Comparison of ENCODE assay signal across 15 cellular contexts in genomic region chr4:134628074-134628473, GRCh38.
DNase-seq lines count a peak whose midpoint lies in the region; ATAC-seq and TF ChIP-seq lines count a peak whose summit lies in the region.
"Had no signal": no experiment of that assay in that cellular context is flagged by ENCODE, and none has a peak within 500 bp of the region (broad histone marks: within the 10 kb centered on the region; RNA-seq: fewer than 3 reads in every experiment).

No MANE protein-coding gene starts in this region.

- H3K4me1 ChIP-seq in body of pancreas (peaks cover 10% of the 10 kb centered on the region), ascending aorta (no peaks in the 10 kb centered on the region), stomach (peaks cover 0 to 14% (median 0%) of the 10 kb centered on the region in 4 donors)

- ATAC-seq in body of pancreas, result peak; percentile 47
- ATAC-seq in omental fat pad (ENCODE audit: low FRiP score), result no peak
- no peak for ATAC-seq in GM21526 (IDR thresholded peaks at IDR 0.05; ENCODE audit: low FRiP score, unreplicated experiment)
- ATAC-seq: CD8-positive, alpha-beta T cell had no signal

- DNase-seq in EH (ENCODE audit: low read depth) (peak; percentile 47), NCI-H69 (lab: John Stamatoyannopoulos, UW) (peak; percentile 53), body of pancreas (no peak), left kidney (ENCODE audit: low read depth, low spot score) (peak; percentile 65), ascending aorta (ENCODE audit: low spot score in 2 of 2) (no peak), omental fat pad (ENCODE audit: low spot score) (no peak), stomach (no peak)
- DNase-seq: CD8-positive, alpha-beta T cell; DND-41; HCEC 1CT; MV-4-11; NCI-H146; NCI-H226; PC-9 had no signal

- intact Hi-C loops in body of pancreas (cut with DNase I), result no loop called here
- intact Hi-C loops in ascending aorta (cut with DNase I), result no loop called here
- intact Hi-C loops in stomach (cut with DNase I; ENCODE audit: low total_unique reads), result no loop called here

- TF ChIP-seq POLR2A in body of pancreas (IDR thresholded peaks at IDR 0.05) (no peak), stomach (IDR thresholded peaks at IDR 0.05) (no peak)

- H3K4me3 ChIP-seq in body of pancreas (no peak overlapping the region), ascending aorta (no peak overlapping the region), stomach (no peak overlapping the region)
- H3K4me3 ChIP-seq: PC-9 had no signal

- H3K27ac ChIP-seq in body of pancreas (peak overlapping the region in 2 of 4 donors; percentile 59 to 72), ascending aorta (no peak overlapping the region), stomach (no peak overlapping the region)
- H3K27ac ChIP-seq: PC-9 had no signal

- H3K36me3 ChIP-seq in body of pancreas (replicated peaks in 1 of 2; ENCODE audit: insufficient read depth in 1 of 2, low read depth in 2 of 2), result no peaks in the 10 kb centered on the region
- H3K36me3 ChIP-seq in ascending aorta, result no peaks in the 10 kb centered on the region
- H3K36me3 ChIP-seq in stomach, result no peaks in the 10 kb centered on the region

- no peaks in the 10 kb centered on the region for H3K9me3 ChIP-seq in body of pancreas
- no peaks in the 10 kb centered on the region for H3K9me3 ChIP-seq in ascending aorta
- no peaks in the 10 kb centered on the region for H3K9me3 ChIP-seq in stomach

- H3K27me3 ChIP-seq in body of pancreas (no peaks in the 10 kb centered on the region), ascending aorta (no peaks in the 10 kb centered on the region), stomach (no peaks in the 10 kb centered on the region)

- TF ChIP-seq CTCF in body of pancreas (IDR thresholded peaks at IDR 0.05), result no peak
- no peak for TF ChIP-seq CTCF in ascending aorta (IDR thresholded peaks at IDR 0.05)
- no peak for TF ChIP-seq CTCF in omental fat pad (IDR thresholded peaks at IDR 0.05)
- no peak for TF ChIP-seq CTCF in stomach (IDR thresholded peaks at IDR 0.05)

- TF ChIP-seq EP300 in stomach (IDR thresholded peaks at IDR 0.05), result no peak

Comparison
In these comparisons a context has a peak if more than half of its experiments do, and no peak if none do; other contexts are left out.
1. DNase-seq: peak in EH (single experiment), NCI-H69 (single experiment) and left kidney (single experiment); none in body of pancreas (0 of 4), ascending aorta (0 of 2), omental fat pad (single experiment) and stomach (single experiment).